ENCODE assay signal across 9 cellular contexts in genomic region chr17:29615048-29615385, GRCh38. TPM values are rescaled to one million over a fixed set of nuclear protein-coding genes. Genes with fewer than 3 reads are reported as not detected.
DNase-seq lines count a peak whose midpoint lies in the region; ATAC-seq, FAIRE-seq and TF ChIP-seq lines count a peak whose summit lies in the region.
"Had no signal": no experiment of that assay in that cellular context is flagged by ENCODE, and none has a peak within 500 bp of the region (broad histone marks: within the 10 kb centered on the region; RNA-seq: fewer than 3 reads in every experiment).

No MANE protein-coding gene starts in this region.

- peaks cover 25% of the 10 kb centered on the region for H3K4me1 Mint-ChIP-seq in T-helper 1 cell treated with Interleukin-12 subunit alpha and Interleukin-12 subunit beta and Interleukin-4 antibody, amounts not matched to agents 30 μg/mL and 1 μg/mL, for 36 hours (ENCODE audit: low read depth)
- peaks cover 9 to 46% (median 36%) of the 10 kb centered on the region in 7 donors for H3K4me1 Mint-ChIP-seq in naive thymus-derived CD4-positive, alpha-beta T cell

- CTCF ChIA-PET in naive thymus-derived CD4-positive, alpha-beta T cell (lab: Charles Lee): interaction anchor here (0.5 to 6.4 kb wide), 11 partner anchors 10 to 705 kb away, joined by 3 to 56 read pairs (median 9); partner anchors contain the start of gene ANKRD13B

- no peaks in the 10 kb centered on the region for H3K36me3 ChIP-seq in naive thymus-derived CD4-positive, alpha-beta T cell (ENCODE audit: control insufficient read depth in 2 of 3, insufficient read depth in 3 of 3, low read length in 3 of 3)

- no peaks in the 10 kb centered on the region for H3K27me3 ChIP-seq in naive thymus-derived CD4-positive, alpha-beta T cell (ENCODE audit: control insufficient read depth in 2 of 2, insufficient read depth in 2 of 2, low read length in 2 of 2)

- no peak overlapping the region for H3K27ac ChIP-seq in naive thymus-derived CD4-positive, alpha-beta T cell (ENCODE audit: low read depth, low read length)

- H3K4me3 Mint-ChIP-seq in T-helper 1 cell treated with Interleukin-12 subunit alpha and Interleukin-12 subunit beta and Interleukin-4 antibody, amounts not matched to agents 30 μg/mL and 1 μg/mL, for 36 hours: peak overlapping the region; percentile 77
- H3K4me3 Mint-ChIP-seq in naive thymus-derived CD4-positive, alpha-beta T cell: peak overlapping the region; percentile 78 to 93 (median 88)

- H3K27me3 Mint-ChIP-seq in T-helper 1 cell treated with Interleukin-12 subunit alpha and Interleukin-12 subunit beta and Interleukin-4 antibody, amounts not matched to agents 30 μg/mL and 1 μg/mL, for 36 hours (ENCODE audit: low read depth): peaks cover 13% of the 10 kb centered on the region
- peaks cover 0 to 15% (median 0%) of the 10 kb centered on the region in 5 donors for H3K27me3 Mint-ChIP-seq in naive thymus-derived CD4-positive, alpha-beta T cell

- TF ChIP-seq POLR2A in GM12892 (IDR thresholded peaks at IDR 0.05; ENCODE audit: low read depth, low read length): no peak

- peaks cover 34 to 37% of the 10 kb centered on the region in 2 donors for H3K4me1 ChIP-seq in naive thymus-derived CD4-positive, alpha-beta T cell (ENCODE audit: control insufficient read depth in 2 of 2, insufficient read depth in 2 of 2, low read length in 2 of 2)

- DNase-seq in GM12892 (ENCODE audit: insufficient read length): no peak
- DNase-seq in central memory CD4-positive, alpha-beta T cell: peak; percentile 79
- DNase-seq in naive thymus-derived CD4-positive, alpha-beta T cell: peak in 8 of 9 donors; percentile 54 to 74 (median 65)
- no peak for DNase-seq in NCI-H2227 treated with DMSO at 0.1 percent for 48 hours (lab: John Stamatoyannopoulos, UW)
- DNase-seq in NCI-H2171 (lab: John Stamatoyannopoulos, UW): no peak
- DNase-seq in cortex of kidney (lab: John Stamatoyannopoulos, UW): no peak

- H3K9me3 Mint-ChIP-seq in T-helper 1 cell treated with Interleukin-12 subunit alpha and Interleukin-12 subunit beta and Interleukin-4 antibody, amounts not matched to agents 30 μg/mL and 1 μg/mL, for 36 hours: no peaks in the 10 kb centered on the region
- H3K9me3 Mint-ChIP-seq in naive thymus-derived CD4-positive, alpha-beta T cell: no peaks in the 10 kb centered on the region

- H3K36me3 Mint-ChIP-seq in T-helper 1 cell treated with Interleukin-12 subunit alpha and Interleukin-12 subunit beta and Interleukin-4 antibody, amounts not matched to agents 30 μg/mL and 1 μg/mL, for 36 hours (ENCODE audit: low read depth): no peaks in the 10 kb centered on the region
- H3K36me3 Mint-ChIP-seq in naive thymus-derived CD4-positive, alpha-beta T cell: no peaks in the 10 kb centered on the region

- ATAC-seq in naive thymus-derived CD4-positive, alpha-beta T cell: peak; percentile 54
- no peak for ATAC-seq in GM18868 (IDR thresholded peaks at IDR 0.05; ENCODE audit: unreplicated experiment)

- peak overlapping the region; percentile 80 for H3K4me3 ChIP-seq in naive thymus-derived CD4-positive, alpha-beta T cell (ENCODE audit: low read length)
- H3K4me3 ChIP-seq: lung had no signal

- POLR2A ChIA-PET in naive thymus-derived CD4-positive, alpha-beta T cell (lab: Charles Lee): interaction anchor here (0.9 to 7.2 kb wide), 11 partner anchors 9 to 663 kb away, joined by 3 to 59 read pairs (median 6); partner anchors contain the start of genes ABHD15, ANKRD13B and TP53I13

- intact Hi-C loops in naive thymus-derived CD4-positive, alpha-beta T cell (cut with micrococcal nuclease): loop anchor here (1.0 to 10.0 kb wide), 8 partner anchors 26 to 500 kb away; partner anchors contain the start of genes GIT1 (in 2 of the 2), TP53I13 (in 2 of the 2), NSRP1 (in 1 of the 2) and NUFIP2 (in 1 of the 2)

- H3K27ac Mint-ChIP-seq in T-helper 1 cell treated with Interleukin-12 subunit alpha and Interleukin-12 subunit beta and Interleukin-4 antibody, amounts not matched to agents 30 μg/mL and 1 μg/mL, for 36 hours: peak overlapping the region; percentile 95
- peak overlapping the region; percentile 1 to 94 (median 83) for H3K27ac Mint-ChIP-seq in naive thymus-derived CD4-positive, alpha-beta T cell

- H3K9me3 ChIP-seq in naive thymus-derived CD4-positive, alpha-beta T cell (ENCODE audit: control insufficient read depth in 2 of 3, low read length in 3 of 3): no peaks in the 10 kb centered on the region

- FAIRE-seq in GM12892 (lab: Jason Lieb, UNC): peak; percentile 90

RNA-seq across cellular contexts. Expression of gene CORO6, which starts 7.7 kb away (rescaled TPM):
- polyA plus RNA-seq in GM12892 (2012; ENCODE audit: missing spikeins): 0.70 TPM
- total RNA-seq in naive thymus-derived CD4-positive, alpha-beta T cell: 1 to 10 TPM; 1.4 to 3.1 (median 1.7) TPM
- polyA plus RNA-seq in naive thymus-derived CD4-positive, alpha-beta T cell: under 1 TPM; 0.15 to 0.35 TPM

RNA-seq across cellular contexts. Expression of gene ANKRD13B, which starts 22.1 kb away (rescaled TPM):
- polyA plus RNA-seq in GM12892 (2012; ENCODE audit: missing spikeins): 1.0 TPM
- total RNA-seq in naive thymus-derived CD4-positive, alpha-beta T cell: 1 to 10 TPM in 3 of 5 experiments, under 1 TPM in 2; 0.70 to 9.8 (median 1.5) TPM
- under 1 TPM in 1 of 2 donors, not detected in 1; 0.51 TPM for polyA plus RNA-seq in naive thymus-derived CD4-positive, alpha-beta T cell

RNA-seq across cellular contexts. Expression of gene GIT1, which starts 25.6 kb away (rescaled TPM):
- 14.8 TPM for polyA plus RNA-seq in GM12892 (2012; ENCODE audit: missing spikeins)
- total RNA-seq in naive thymus-derived CD4-positive, alpha-beta T cell: 10 to 100 TPM; 42.5 to 76.3 (median 62.4) TPM
- 10 to 100 TPM in 1 of 2 donors, 1 to 10 TPM in 1; 6.8 to 20.0 TPM for polyA plus RNA-seq in naive thymus-derived CD4-positive, alpha-beta T cell

RNA-seq across cellular contexts. Expression of gene TP53I13, which starts 46.5 kb away (rescaled TPM):
- polyA plus RNA-seq in GM12892 (2012; ENCODE audit: missing spikeins): 12.3 TPM
- total RNA-seq in naive thymus-derived CD4-positive, alpha-beta T cell: 10 to 100 TPM; 61.6 to 87.5 (median 62.8) TPM
- 10 to 100 TPM; 19.3 to 26.8 TPM for polyA plus RNA-seq in naive thymus-derived CD4-positive, alpha-beta T cell

RNA-seq across cellular contexts. Expression of gene ABHD15, which starts 48.2 kb away (rescaled TPM):
- 2.4 TPM for polyA plus RNA-seq in GM12892 (2012; ENCODE audit: missing spikeins)
- total RNA-seq in naive thymus-derived CD4-positive, alpha-beta T cell: 10 to 100 TPM in 2 of 5 experiments, 1 to 10 TPM in 3; 8.6 to 17.6 (median 10.0) TPM
- 1 to 10 TPM; 3.1 to 5.3 TPM for polyA plus RNA-seq in naive thymus-derived CD4-positive, alpha-beta T cell

Comparison
In these comparisons a context has a peak if more than half of its experiments do, and no peak if none do; other contexts are left out.
1. DNase-seq: peak in central memory CD4-positive, alpha-beta T cell (single experiment) and naive thymus-derived CD4-positive, alpha-beta T cell (8 of 9); none in GM12892 (single experiment), NCI-H2227 treated with DMSO at 0.1 percent for 48 hours (single experiment), NCI-H2171 (single experiment) and cortex of kidney (single experiment).